Comparison of ENCODE assay signal across 1 cellular context in the genomic region with DNA sequence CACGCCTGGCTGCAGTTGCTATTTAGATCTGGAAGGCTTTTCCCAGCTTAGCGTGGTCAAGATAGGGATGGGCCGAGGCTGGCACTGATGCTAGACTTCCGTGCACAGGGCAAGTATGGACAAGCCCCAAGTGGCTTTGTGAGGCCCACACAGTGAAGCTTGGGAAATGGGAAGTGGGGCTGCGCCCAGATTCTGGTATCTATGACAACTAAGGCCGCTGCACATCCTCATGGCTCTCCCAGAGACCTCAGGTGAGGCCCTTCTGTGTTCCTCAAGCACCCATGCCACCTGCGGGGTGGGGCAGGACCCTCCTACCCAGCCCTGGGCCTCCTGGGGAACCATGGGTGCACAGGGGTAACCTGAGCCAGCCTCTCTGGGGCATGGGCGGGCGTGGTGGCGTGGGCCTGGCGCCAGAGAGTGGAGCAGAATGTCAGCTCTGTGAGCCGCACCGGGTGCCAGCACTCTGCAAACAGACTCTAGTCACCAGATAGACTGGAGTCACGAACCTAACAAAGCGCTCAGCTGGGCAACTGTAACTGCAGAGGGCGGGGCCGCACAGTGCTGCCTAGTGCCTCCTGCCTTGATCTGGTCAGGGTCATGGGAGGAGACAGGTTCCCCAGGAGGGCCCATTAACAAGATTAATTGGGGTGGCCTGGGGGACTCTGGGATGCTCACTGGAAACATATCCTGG.
TF ChIP-seq lines count a peak whose summit lies in the region.

No MANE protein-coding gene starts in this region.

TF ChIP-seq in HepG2, 621 proteins besides CTCF, POLR2A, EP300 and RAD21 (continued from another document):
- TF ChIP-seq REPIN1 (CRISPR knock-in tag; IDR thresholded peaks at IDR 0.05; ENCODE audit: borderline replicate concordance, low read depth) (peak; percentile 15; the same call in 1 of the 2 replicates), ZNF460 (CRISPR knock-in tag; IDR thresholded peaks at IDR 0.05; ENCODE audit: borderline replicate concordance) (0 out of 2 replicates have a peak, but pooled peaks have one; percentile 47), BHLHE40 (IDR thresholded peaks at IDR 0.05; ENCODE audit: low read length) (0 out of 2 replicates have a peak, but pooled peaks have one; percentile 13), ZNF121 (CRISPR knock-in tag; IDR thresholded peaks at IDR 0.05) (peak; percentile 79), SRSF1 (optimal IDR thresholded peaks at IDR 0.05; ENCODE audit: low read depth, low read length) (peak; percentile 68), ZFX (CRISPR knock-in tag; IDR thresholded peaks at IDR 0.05; ENCODE audit: low read depth) (peak; percentile 41; the same call in 1 of the 2 replicates), ZNF788 (CRISPR knock-in tag; IDR thresholded peaks at IDR 0.05; ENCODE audit: borderline replicate concordance) (0 out of 2 replicates have a peak, but pooled peaks have one; percentile 26), DNMT3B (CRISPR knock-in tag; conservative IDR thresholded peaks at IDR 0.05) (no peak), ZNF292 (CRISPR knock-in tag; IDR thresholded peaks at IDR 0.05; ENCODE audit: borderline replicate concordance, low read depth) (peak; percentile 63; the same call in 1 of the 2 replicates), MAZ (IDR thresholded peaks at IDR 0.05; ENCODE audit: borderline replicate concordance, low read depth, low read length) (no peak), MAZ (CRISPR knock-in tag; IDR thresholded peaks at IDR 0.05; ENCODE audit: low read depth) (0 out of 2 replicates have a peak, but pooled peaks have one; percentile 42), ZC3H4 (CRISPR knock-in tag; IDR thresholded peaks at IDR 0.05; ENCODE audit: borderline replicate concordance) (no peak; the same call in 1 of the 2 replicates), ATAD3A (CRISPR knock-in tag; IDR thresholded peaks at IDR 0.05) (no peak), ZNF652 (CRISPR knock-in tag; IDR thresholded peaks at IDR 0.05; ENCODE audit: borderline replicate concordance, low read depth) (no peak), MLLT10 (CRISPR knock-in tag; IDR thresholded peaks at IDR 0.05) (no peak), HNF4G (IDR thresholded peaks at IDR 0.05; ENCODE audit: borderline replicate concordance, low read depth, low read length) (no peak), HNF4G (CRISPR knock-in tag; IDR thresholded peaks at IDR 0.05; ENCODE audit: borderline replicate concordance, low read depth) (no peak), LCORL (IDR thresholded peaks at IDR 0.05) (no peak), LCORL (CRISPR knock-in tag; IDR thresholded peaks at IDR 0.05) (0 out of 2 replicates have a peak, but pooled peaks have one; percentile 30)
- TF ChIP-seq, protein P1, sequence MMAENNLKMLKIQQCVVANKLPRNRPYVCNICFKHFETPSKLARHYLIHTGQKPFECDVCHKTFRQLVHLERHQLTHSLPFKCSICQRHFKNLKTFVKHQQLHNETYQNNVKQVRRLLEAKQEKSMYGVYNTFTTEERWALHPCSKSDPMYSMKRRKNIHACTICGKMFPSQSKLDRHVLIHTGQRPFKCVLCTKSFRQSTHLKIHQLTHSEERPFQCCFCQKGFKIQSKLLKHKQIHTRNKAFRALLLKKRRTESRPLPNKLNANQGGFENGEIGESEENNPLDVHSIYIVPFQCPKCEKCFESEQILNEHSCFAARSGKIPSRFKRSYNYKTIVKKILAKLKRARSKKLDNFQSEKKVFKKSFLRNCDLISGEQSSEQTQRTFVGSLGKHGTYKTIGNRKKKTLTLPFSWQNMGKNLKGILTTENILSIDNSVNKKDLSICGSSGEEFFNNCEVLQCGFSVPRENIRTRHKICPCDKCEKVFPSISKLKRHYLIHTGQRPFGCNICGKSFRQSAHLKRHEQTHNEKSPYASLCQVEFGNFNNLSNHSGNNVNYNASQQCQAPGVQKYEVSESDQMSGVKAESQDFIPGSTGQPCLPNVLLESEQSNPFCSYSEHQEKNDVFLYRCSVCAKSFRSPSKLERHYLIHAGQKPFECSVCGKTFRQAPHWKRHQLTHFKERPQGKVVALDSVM (CRISPR knock-in tag; IDR thresholded peaks at IDR 0.05): 0 out of 2 replicates have a peak, but pooled peaks have one; percentile 18
- TF ChIP-seq, protein P2, sequence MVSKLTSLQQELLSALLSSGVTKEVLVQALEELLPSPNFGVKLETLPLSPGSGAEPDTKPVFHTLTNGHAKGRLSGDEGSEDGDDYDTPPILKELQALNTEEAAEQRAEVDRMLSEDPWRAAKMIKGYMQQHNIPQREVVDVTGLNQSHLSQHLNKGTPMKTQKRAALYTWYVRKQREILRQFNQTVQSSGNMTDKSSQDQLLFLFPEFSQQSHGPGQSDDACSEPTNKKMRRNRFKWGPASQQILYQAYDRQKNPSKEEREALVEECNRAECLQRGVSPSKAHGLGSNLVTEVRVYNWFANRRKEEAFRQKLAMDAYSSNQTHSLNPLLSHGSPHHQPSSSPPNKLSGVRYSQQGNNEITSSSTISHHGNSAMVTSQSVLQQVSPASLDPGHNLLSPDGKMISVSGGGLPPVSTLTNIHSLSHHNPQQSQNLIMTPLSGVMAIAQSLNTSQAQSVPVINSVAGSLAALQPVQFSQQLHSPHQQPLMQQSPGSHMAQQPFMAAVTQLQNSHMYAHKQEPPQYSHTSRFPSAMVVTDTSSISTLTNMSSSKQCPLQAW (CRISPR knock-in tag; IDR thresholded peaks at IDR 0.05): peak; percentile 72; the same call in 1 of the 2 replicates
- TF ChIP-seq, protein P3, sequence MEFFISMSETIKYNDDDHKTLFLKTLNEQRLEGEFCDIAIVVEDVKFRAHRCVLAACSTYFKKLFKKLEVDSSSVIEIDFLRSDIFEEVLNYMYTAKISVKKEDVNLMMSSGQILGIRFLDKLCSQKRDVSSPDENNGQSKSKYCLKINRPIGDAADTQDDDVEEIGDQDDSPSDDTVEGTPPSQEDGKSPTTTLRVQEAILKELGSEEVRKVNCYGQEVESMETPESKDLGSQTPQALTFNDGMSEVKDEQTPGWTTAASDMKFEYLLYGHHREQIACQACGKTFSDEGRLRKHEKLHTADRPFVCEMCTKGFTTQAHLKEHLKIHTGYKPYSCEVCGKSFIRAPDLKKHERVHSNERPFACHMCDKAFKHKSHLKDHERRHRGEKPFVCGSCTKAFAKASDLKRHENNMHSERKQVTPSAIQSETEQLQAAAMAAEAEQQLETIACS (CRISPR knock-in tag; IDR thresholded peaks at IDR 0.05): no peak
- TF ChIP-seq, protein P4, sequence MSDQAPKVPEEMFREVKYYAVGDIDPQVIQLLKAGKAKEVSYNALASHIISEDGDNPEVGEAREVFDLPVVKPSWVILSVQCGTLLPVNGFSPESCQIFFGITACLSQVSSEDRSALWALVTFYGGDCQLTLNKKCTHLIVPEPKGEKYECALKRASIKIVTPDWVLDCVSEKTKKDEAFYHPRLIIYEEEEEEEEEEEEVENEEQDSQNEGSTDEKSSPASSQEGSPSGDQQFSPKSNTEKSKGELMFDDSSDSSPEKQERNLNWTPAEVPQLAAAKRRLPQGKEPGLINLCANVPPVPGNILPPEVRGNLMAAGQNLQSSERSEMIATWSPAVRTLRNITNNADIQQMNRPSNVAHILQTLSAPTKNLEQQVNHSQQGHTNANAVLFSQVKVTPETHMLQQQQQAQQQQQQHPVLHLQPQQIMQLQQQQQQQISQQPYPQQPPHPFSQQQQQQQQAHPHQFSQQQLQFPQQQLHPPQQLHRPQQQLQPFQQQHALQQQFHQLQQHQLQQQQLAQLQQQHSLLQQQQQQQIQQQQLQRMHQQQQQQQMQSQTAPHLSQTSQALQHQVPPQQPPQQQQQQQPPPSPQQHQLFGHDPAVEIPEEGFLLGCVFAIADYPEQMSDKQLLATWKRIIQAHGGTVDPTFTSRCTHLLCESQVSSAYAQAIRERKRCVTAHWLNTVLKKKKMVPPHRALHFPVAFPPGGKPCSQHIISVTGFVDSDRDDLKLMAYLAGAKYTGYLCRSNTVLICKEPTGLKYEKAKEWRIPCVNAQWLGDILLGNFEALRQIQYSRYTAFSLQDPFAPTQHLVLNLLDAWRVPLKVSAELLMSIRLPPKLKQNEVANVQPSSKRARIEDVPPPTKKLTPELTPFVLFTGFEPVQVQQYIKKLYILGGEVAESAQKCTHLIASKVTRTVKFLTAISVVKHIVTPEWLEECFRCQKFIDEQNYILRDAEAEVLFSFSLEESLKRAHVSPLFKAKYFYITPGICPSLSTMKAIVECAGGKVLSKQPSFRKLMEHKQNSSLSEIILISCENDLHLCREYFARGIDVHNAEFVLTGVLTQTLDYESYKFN (CRISPR knock-in tag; conservative IDR thresholded peaks at IDR 0.05): peak; percentile 67
- TF ChIP-seq, protein P5, sequence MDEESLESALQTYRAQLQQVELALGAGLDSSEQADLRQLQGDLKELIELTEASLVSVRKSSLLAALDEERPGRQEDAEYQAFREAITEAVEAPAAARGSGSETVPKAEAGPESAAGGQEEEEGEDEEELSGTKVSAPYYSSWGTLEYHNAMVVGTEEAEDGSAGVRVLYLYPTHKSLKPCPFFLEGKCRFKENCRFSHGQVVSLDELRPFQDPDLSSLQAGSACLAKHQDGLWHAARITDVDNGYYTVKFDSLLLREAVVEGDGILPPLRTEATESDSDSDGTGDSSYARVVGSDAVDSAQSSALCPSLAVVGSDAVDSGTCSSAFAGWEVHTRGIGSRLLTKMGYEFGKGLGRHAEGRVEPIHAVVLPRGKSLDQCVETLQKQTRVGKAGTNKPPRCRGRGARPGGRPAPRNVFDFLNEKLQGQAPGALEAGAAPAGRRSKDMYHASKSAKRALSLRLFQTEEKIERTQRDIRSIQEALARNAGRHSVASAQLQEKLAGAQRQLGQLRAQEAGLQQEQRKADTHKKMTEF (CRISPR knock-in tag; IDR thresholded peaks at IDR 0.05): peak; percentile 24; the same call in 1 of the 2 replicates
- TF ChIP-seq, protein P6, sequence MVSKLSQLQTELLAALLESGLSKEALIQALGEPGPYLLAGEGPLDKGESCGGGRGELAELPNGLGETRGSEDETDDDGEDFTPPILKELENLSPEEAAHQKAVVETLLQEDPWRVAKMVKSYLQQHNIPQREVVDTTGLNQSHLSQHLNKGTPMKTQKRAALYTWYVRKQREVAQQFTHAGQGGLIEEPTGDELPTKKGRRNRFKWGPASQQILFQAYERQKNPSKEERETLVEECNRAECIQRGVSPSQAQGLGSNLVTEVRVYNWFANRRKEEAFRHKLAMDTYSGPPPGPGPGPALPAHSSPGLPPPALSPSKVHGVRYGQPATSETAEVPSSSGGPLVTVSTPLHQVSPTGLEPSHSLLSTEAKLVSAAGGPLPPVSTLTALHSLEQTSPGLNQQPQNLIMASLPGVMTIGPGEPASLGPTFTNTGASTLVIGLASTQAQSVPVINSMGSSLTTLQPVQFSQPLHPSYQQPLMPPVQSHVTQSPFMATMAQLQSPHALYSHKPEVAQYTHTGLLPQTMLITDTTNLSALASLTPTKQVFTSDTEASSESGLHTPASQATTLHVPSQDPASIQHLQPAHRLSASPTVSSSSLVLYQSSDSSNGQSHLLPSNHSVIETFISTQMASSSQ (IDR thresholded peaks at IDR 0.05; ENCODE audit: low read depth): peak; percentile 31; the same call in 1 of the 2 replicates
- TF ChIP-seq, protein P6 (CRISPR knock-in tag; IDR thresholded peaks at IDR 0.05; ENCODE audit: borderline replicate concordance): 0 out of 2 replicates have a peak, but pooled peaks have one; percentile 25
